In the genomic region with DNA sequence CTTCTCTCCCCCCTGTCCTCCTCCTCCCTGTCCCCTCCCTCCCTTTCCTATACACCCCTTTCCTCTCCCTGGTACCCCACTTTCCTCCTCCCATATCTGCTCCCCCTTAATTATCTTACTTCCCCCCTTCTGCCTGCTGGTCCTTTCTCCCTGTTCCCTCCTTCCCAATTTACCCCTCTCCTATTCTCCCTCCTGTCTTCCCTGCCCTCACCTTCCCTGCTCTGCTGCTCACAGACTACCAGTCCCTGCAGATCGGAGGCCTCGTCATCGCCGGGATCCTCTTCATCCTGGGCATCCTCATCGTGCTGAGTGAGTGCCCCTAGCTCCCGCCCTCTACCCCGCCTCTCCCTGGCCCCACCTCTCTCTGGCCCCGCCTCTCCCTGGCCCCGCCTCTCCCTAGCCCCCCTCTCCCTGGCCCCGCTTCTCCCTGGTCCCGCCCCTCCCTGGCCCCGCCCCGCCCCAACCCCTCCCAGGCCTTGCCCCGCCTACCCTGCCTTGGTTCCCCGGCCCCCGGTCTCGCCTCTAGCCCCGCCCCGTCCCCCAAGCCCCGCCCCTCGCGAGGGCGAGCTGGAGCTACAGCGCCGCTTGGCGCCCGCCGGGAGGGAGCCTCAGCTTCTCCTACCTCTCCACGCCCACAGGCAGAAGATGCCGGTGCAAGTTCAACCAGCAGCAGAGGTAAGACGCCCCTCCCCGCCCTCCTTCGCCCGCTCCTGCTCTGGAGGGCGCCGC, we compare ENCODE assay signal across 9 cellular contexts. TPM values are rescaled to one million over a fixed set of nuclear protein-coding genes. Genes with fewer than 3 reads are reported as not detected.
A peak's percentile ranks its signal among the peaks of the same experiment; 100 is the strongest.
DNase-seq lines count a peak whose midpoint lies in the region; ATAC-seq and TF ChIP-seq lines count a peak whose summit lies in the region.
"Had no signal": no experiment of that assay in that cellular context is flagged by ENCODE, and none has a peak within 500 bp of the region (broad histone marks: within the 10 kb centered on the region; RNA-seq: fewer than 3 reads in every experiment).

No MANE protein-coding gene starts in this region.

- H3K4me2 ChIP-seq in GM23338, result peak overlapping the region; percentile 99
- H3K4me2 ChIP-seq in skeletal muscle satellite cell (ENCODE audit: low read length), result peak overlapping the region; percentile 25

- H3K4me3 Mint-ChIP-seq in GM23338, result peak overlapping the region; percentile 76

- H3K9me3 ChIP-seq in iPS-18c (ENCODE audit: control insufficient read depth, insufficient read depth, low read length) (no peaks in the 10 kb centered on the region), skeletal muscle satellite cell (replicated peaks; ENCODE audit: low read length) (no peaks in the 10 kb centered on the region)

- H3K27ac Mint-ChIP-seq in GM23338, result no peak overlapping the region

- H3K79me2 ChIP-seq in GM23338 (replicated peaks; ENCODE audit: insufficient read depth), result no peaks in the 10 kb centered on the region

- H3F3A ChIP-seq in GM23338 (replicated peaks; ENCODE audit: low read depth), result peaks cover 7% of the 10 kb centered on the region; the same call in 1 of the 2 replicates

- TF ChIP-seq CTCF in GM23338 (conservative IDR thresholded peaks at IDR 0.05; ENCODE audit: low read depth in 2 of 2), result peak; percentile 39 to 69
- TF ChIP-seq CTCF in VCaP (conservative IDR thresholded peaks at IDR 0.05), result peak; percentile 76
- peak; percentile 64 for TF ChIP-seq CTCF in brain microvascular endothelial cell (IDR thresholded peaks at IDR 0.05; ENCODE audit: low read depth, low read length, missing control alignments)

- peaks cover 38% of the 10 kb centered on the region for H3K27me3 Mint-ChIP-seq in GM23338 (ENCODE audit: insufficient read depth, low read depth, poor library complexity)

- H4K20me1 ChIP-seq in GM23338 (replicated peaks; ENCODE audit: insufficient read depth), result 0 out of 2 replicates have a peak, but pooled peaks cover 4% of the 10 kb centered on the region

- peaks cover 40% of the 10 kb centered on the region for H3K4me1 Mint-ChIP-seq in GM23338

- ATAC-seq in GM23338, result peak; percentile 61

- peaks cover 20% of the 10 kb centered on the region for H3K27me3 ChIP-seq in GM23338 (ENCODE audit: insufficient read depth)
- peaks cover 25% of the 10 kb centered on the region for H3K27me3 ChIP-seq in brain microvascular endothelial cell (replicated peaks)
- H3K27me3 ChIP-seq in skeletal muscle satellite cell (ENCODE audit: control insufficient read depth, insufficient read depth, low read length), result peaks cover 60% of the 10 kb centered on the region

- DNase-seq in COLO668 (lab: John Stamatoyannopoulos, UW; ENCODE audit: unreplicated experiment), result peak; percentile 71
- peak; percentile 92 for DNase-seq in GM23338 (ENCODE audit: low spot score)
- peak; percentile 97 for DNase-seq in NCI-H1694 (lab: John Stamatoyannopoulos, UW)
- DNase-seq in brain microvascular endothelial cell, result peak; percentile 84
- DNase-seq in NCI-H128 (lab: John Stamatoyannopoulos, UW; ENCODE audit: unreplicated experiment), result no peak

- H2AFZ ChIP-seq in GM23338, result no peak overlapping the region

- peaks cover 30% of the 10 kb centered on the region for H3K4me1 ChIP-seq in GM23338 (ENCODE audit: insufficient read depth)
- peaks cover 14% of the 10 kb centered on the region for H3K4me1 ChIP-seq in skeletal muscle satellite cell (ENCODE audit: control insufficient read depth, insufficient read depth, low read length)

- no peaks in the 10 kb centered on the region for H3K36me3 Mint-ChIP-seq in GM23338 (ENCODE audit: low read depth)

- no peak overlapping the region for H3K9ac ChIP-seq in skeletal muscle satellite cell (ENCODE audit: low read depth, low read length)

- no peaks in the 10 kb centered on the region for H3K36me3 ChIP-seq in GM23338 (ENCODE audit: insufficient read depth)
- no peaks in the 10 kb centered on the region for H3K36me3 ChIP-seq in brain microvascular endothelial cell (replicated peaks)
- H3K36me3 ChIP-seq in skeletal muscle satellite cell (ENCODE audit: insufficient read depth, low read length), result no peaks in the 10 kb centered on the region

- no peaks in the 10 kb centered on the region; the same call in 1 of the 3 replicates for H3K9me3 Mint-ChIP-seq in GM23338

- in situ Hi-C loops in brain microvascular endothelial cell (cut with HindIII; ENCODE audit: low pct_ligation_motif_present, low sequenced_read_pairs), result no loop called here

- H3K4me3 ChIP-seq in GM23338, result peak overlapping the region; percentile 89
- H3K4me3 ChIP-seq in brain microvascular endothelial cell (ENCODE audit: low read depth, low read length), result no peak overlapping the region
- peak overlapping the region; percentile 64; the same call in 1 of the 2 replicates for H3K4me3 ChIP-seq in iPS-18c (ENCODE audit: insufficient read depth, low read depth, low read length)
- H3K4me3 ChIP-seq in skeletal muscle satellite cell (ENCODE audit: low read length), result no peak overlapping the region

- no peak overlapping the region for H3K27ac ChIP-seq in GM23338 (ENCODE audit: low read depth)
- H3K27ac ChIP-seq in VCaP, result peak overlapping the region; percentile 54
- no peak overlapping the region for H3K27ac ChIP-seq in brain microvascular endothelial cell

- no peaks in the 10 kb centered on the region for H3K9me2 ChIP-seq in GM23338 (ENCODE audit: insufficient read depth)

TF ChIP-seq in GM23338, 12 proteins besides CTCF, POLR2A, EP300 and RAD21:
- TF ChIP-seq JUNB (IDR thresholded peaks at IDR 0.05; ENCODE audit: unreplicated experiment) (no peak), POLR2AphosphoS5 (IDR thresholded peaks at IDR 0.05; ENCODE audit: low read depth) (peak; percentile 35), NANOG (IDR thresholded peaks at IDR 0.05; ENCODE audit: borderline replicate concordance) (no peak), ZNF114 (CRISPR knock-in tag; IDR thresholded peaks at IDR 0.05) (no peak)
- TF ChIP-seq, protein P1, sequence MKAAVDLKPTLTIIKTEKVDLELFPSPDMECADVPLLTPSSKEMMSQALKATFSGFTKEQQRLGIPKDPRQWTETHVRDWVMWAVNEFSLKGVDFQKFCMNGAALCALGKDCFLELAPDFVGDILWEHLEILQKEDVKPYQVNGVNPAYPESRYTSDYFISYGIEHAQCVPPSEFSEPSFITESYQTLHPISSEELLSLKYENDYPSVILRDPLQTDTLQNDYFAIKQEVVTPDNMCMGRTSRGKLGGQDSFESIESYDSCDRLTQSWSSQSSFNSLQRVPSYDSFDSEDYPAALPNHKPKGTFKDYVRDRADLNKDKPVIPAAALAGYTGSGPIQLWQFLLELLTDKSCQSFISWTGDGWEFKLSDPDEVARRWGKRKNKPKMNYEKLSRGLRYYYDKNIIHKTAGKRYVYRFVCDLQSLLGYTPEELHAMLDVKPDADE (IDR thresholded peaks at IDR 0.05), result no peak

RNA-seq across cellular contexts. Expression of a gene that starts 2.0 kb away (rescaled TPM):
- 9.6 and 15.9 TPM in 2 replicates for total RNA-seq in GM23338 (2014; rRNA removed; shearing (Covaris generic))
- 43.7 and 44.0 TPM in 2 replicates for polyA plus RNA-seq in GM23338 (2016; fragmentation: Nextera tagmentation; extraction: Ambion mirVana)
- not detected in 2 replicates for total RNA-seq in skeletal muscle satellite cell (2012; rRNA removed)

RNA-seq across cellular contexts. Expression of a gene that starts 2.4 kb away (rescaled TPM):
- 1.5 and 1.7 TPM in 2 replicates for total RNA-seq in GM23338 (2014; rRNA removed; shearing (Covaris generic))
- 26.8 and 31.3 TPM in 2 replicates for polyA plus RNA-seq in GM23338 (2016; fragmentation: Nextera tagmentation; extraction: Ambion mirVana)
- total RNA-seq in skeletal muscle satellite cell (2012; rRNA removed), result 0.51 and 1.1 TPM in 2 replicates
- total RNA-seq: T-helper 1 cell treated with Interleukin-12 subunit alpha and Interleukin-12 subunit beta and Interleukin-4 antibody, amounts not matched to agents 30 ng/mL and 1 ng/mL, for 36 hours had no signal

RNA-seq across cellular contexts. Expression of a gene that starts 6.2 kb away (rescaled TPM):
- total RNA-seq in GM23338 (2014; rRNA removed; shearing (Covaris generic)), result 3.6 and 4.3 TPM in 2 replicates
- polyA plus RNA-seq in GM23338 (2016; fragmentation: Nextera tagmentation; extraction: Ambion mirVana), result 2.3 and 3.4 TPM in 2 replicates
- total RNA-seq in skeletal muscle satellite cell (2012; rRNA removed), result 0.44 TPM in 1 of 2 replicates, not detected in the other

RNA-seq across cellular contexts. Expression of a gene that starts 13.5 kb away (rescaled TPM):
- total RNA-seq in GM23338 (2014; rRNA removed; shearing (Covaris generic)), result 97.7 and 98.9 TPM in 2 replicates
- 222 and 233 TPM in 2 replicates for polyA plus RNA-seq in GM23338 (2016; fragmentation: Nextera tagmentation; extraction: Ambion mirVana)
- total RNA-seq in skeletal muscle satellite cell (2012; rRNA removed), result 35.5 and 50.0 TPM in 2 replicates

RNA-seq across cellular contexts. Expression of a gene that starts 25.4 kb away (rescaled TPM):
- not detected in 2 replicates for total RNA-seq in GM23338 (2014; rRNA removed; shearing (Covaris generic))
- 0.81 and 0.89 TPM in 2 replicates for polyA plus RNA-seq in GM23338 (2016; fragmentation: Nextera tagmentation; extraction: Ambion mirVana)
- total RNA-seq in skeletal muscle satellite cell (2012; rRNA removed), result not detected in 2 replicates
- total RNA-seq: T-helper 1 cell treated with Interleukin-12 subunit alpha and Interleukin-12 subunit beta and Interleukin-4 antibody, amounts not matched to agents 30 ng/mL and 1 ng/mL, for 36 hours had no signal

Comparison
In these comparisons a context has a peak if more than half of its experiments do, and no peak if none do; other contexts are left out.
1. H3K4me3 ChIP-seq: peak in GM23338 (single experiment) and iPS-18c (single experiment); none in brain microvascular endothelial cell (single experiment) and skeletal muscle satellite cell (single experiment).
2. Peak in every context shown above with its lines, with median percentiles within 50 percentile points of each other: CTCF ChIP-seq.